28 cellular contexts compared by ENCODE assay signal in the genomic region with DNA sequence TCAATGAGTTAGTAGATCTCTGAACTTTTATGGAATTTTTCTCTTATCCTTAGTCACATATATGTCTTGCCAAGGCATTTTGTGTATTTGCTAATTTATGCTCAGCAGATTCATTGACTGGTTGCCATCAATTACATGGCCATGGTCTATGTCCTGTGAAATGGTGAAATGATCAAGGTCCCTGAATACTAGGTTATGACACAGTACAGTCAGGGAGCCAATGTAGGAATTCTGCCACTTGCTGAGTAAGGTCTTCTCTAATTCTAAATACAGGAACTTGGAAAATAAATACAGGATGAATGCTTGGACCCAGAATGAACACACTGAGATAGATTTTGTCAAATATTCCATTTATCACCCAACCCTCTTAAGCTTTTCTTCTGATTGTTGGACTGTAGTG.
"Had no signal": no experiment of that assay in that cellular context is flagged by ENCODE, and none has a peak within 500 bp of the region (broad histone marks: within the 10 kb centered on the region; RNA-seq: fewer than 3 reads in every experiment).

No MANE protein-coding gene starts in this region.

- H3K36me3 ChIP-seq: suprapubic skin, thyroid gland, tibial artery, transverse colon, upper lobe of left lung, uterus, vagina had no signal

- H3K4me1 Mint-ChIP-seq: stimulated activated effector memory CD8-positive, alpha-beta T cell treated with anti-CD3 and anti-CD28 coated beads, Interleukin-12 subunit alpha, Interleukin-12 subunit beta, amount 100 ng/mL, for 72 hours; stimulated activated memory B cell treated with anti-CD40 and anti-IgM and Interleukin-4, amounts not matched to agents 10 μg/mL and 1 μg/mL and 100 μg/mL, for 72 hours; stimulated activated naive CD8-positive, alpha-beta T cell treated with anti-CD3 and anti-CD28 coated beads, Interleukin-15, amount 100 ng/mL, for 72 hours had no signal

- H3K27ac ChIP-seq: stomach, suprapubic skin, testis, thoracic aorta, thyroid gland, tibial artery, tibial nerve, transverse colon, upper lobe of left lung, upper lobe of right lung, uterus, vagina had no signal

- H3K4me3 ChIP-seq: stomach, suprapubic skin, testis, thoracic aorta, thyroid gland, tibial artery, tibial nerve, transverse colon, upper lobe of left lung, upper lobe of right lung, uterus, vagina had no signal

- H3K4me3 Mint-ChIP-seq: stimulated activated effector memory CD8-positive, alpha-beta T cell treated with anti-CD3 and anti-CD28 coated beads, Interleukin-12 subunit alpha, Interleukin-12 subunit beta, amount 100 ng/mL, for 72 hours; stimulated activated memory B cell treated with anti-CD40 and anti-IgM and Interleukin-4, amounts not matched to agents 10 μg/mL and 1 μg/mL and 100 μg/mL, for 72 hours; stimulated activated naive B cell treated with anti-CD40 and anti-IgM and Interleukin-4, amounts not matched to agents 10 μg/mL and 1 μg/mL and 100 μg/mL, for 72 hours; stimulated activated naive CD8-positive, alpha-beta T cell treated with anti-CD3 and anti-CD28 coated beads, Interleukin-15, amount 100 ng/mL, for 72 hours; stimulated activated naive CD8-positive, alpha-beta T cell treated with anti-CD3 and anti-CD28 coated beads, Interleukin-15, Interleukin-2, amounts not matched to agents 100 ng/mL and 50 ng/mL, for 24 hours; type B pancreatic cell had no signal

- DNase-seq: stimulated activated CD4-positive, alpha-beta T cell treated with anti-CD3 and anti-CD28 coated beads, Interleukin-2, amount 100 ng/mL, for 48 hours; stimulated activated CD4-positive, alpha-beta T cell treated with anti-CD3 and anti-CD28 coated beads, Interleukin-4, amount 100 ng/mL, for 1 hour; stimulated activated CD4-positive, alpha-beta T cell treated with anti-CD3 and anti-CD28 coated beads, Interleukin-4, amount 100 ng/mL, for 24 hours; stimulated activated CD4-positive, alpha-beta T cell treated with anti-CD3 and anti-CD28 coated beads, Interleukin-4, amount 100 ng/mL, for 4 hours; stimulated activated CD8-positive, alpha-beta memory T cell treated with anti-CD3 and anti-CD28 coated beads, Interleukin-4, amount 100 ng/mL, for 48 hours; stimulated activated naive B cell treated with anti-CD40 and anti-IgM and Interleukin-4, amounts not matched to agents 10 μg/mL and 1 μg/mL and 100 μg/mL, for 72 hours; stimulated activated naive CD4-positive, alpha-beta T cell; stimulated activated naive CD4-positive, alpha-beta T cell treated with Interleukin-2 at 50 U/mL for 16 hours; stimulated activated naive CD8-positive, alpha-beta T cell treated with anti-CD3 and anti-CD28 coated beads, Interleukin-15, amount 100 ng/mL, for 72 hours; stimulated activated naive CD8-positive, alpha-beta T cell treated with anti-CD3 and anti-CD28 coated beads, Interleukin-15, Interleukin-2, amounts not matched to agents 100 U/mL and 50 U/mL, for 24 hours; stomach; substantia nigra; testis; thyroid gland; tibial artery; transverse colon; trophoblast cell; upper lobe of left lung; upper lobe of right lung; uterus had no signal

- H3K9me3 Mint-ChIP-seq: stimulated activated effector memory CD8-positive, alpha-beta T cell treated with anti-CD3 and anti-CD28 coated beads, Interleukin-12 subunit alpha, Interleukin-12 subunit beta, amount 100 ng/mL, for 72 hours; stimulated activated memory B cell treated with anti-CD40 and anti-IgM and Interleukin-4, amounts not matched to agents 10 μg/mL and 1 μg/mL and 100 μg/mL, for 72 hours; stimulated activated naive B cell treated with anti-CD40 and anti-IgM and Interleukin-4, amounts not matched to agents 10 μg/mL and 1 μg/mL and 100 μg/mL, for 72 hours; stimulated activated naive CD8-positive, alpha-beta T cell treated with anti-CD3 and anti-CD28 coated beads, Interleukin-15, amount 100 ng/mL, for 72 hours; stimulated activated naive CD8-positive, alpha-beta T cell treated with anti-CD3 and anti-CD28 coated beads, Interleukin-15, Interleukin-2, amounts not matched to agents 100 ng/mL and 50 ng/mL, for 24 hours; type B pancreatic cell had no signal

- H3K9me3 ChIP-seq: stomach, suprapubic skin, testis, thoracic aorta, thyroid gland, tibial artery, tibial nerve, transverse colon, upper lobe of left lung, upper lobe of right lung, uterus, vagina had no signal

- H3K36me3 Mint-ChIP-seq: stimulated activated effector memory CD8-positive, alpha-beta T cell treated with anti-CD3 and anti-CD28 coated beads, Interleukin-12 subunit alpha, Interleukin-12 subunit beta, amount 100 ng/mL, for 72 hours; stimulated activated memory B cell treated with anti-CD40 and anti-IgM and Interleukin-4, amounts not matched to agents 10 μg/mL and 1 μg/mL and 100 μg/mL, for 72 hours; type B pancreatic cell had no signal

- ATAC-seq: stimulated activated effector memory CD8-positive, alpha-beta T cell treated with anti-CD3 and anti-CD28 coated beads, Interleukin-12 subunit alpha, Interleukin-12 subunit beta, amount 100 ng/mL, for 72 hours; stimulated activated memory B cell treated with anti-CD40 and anti-IgM and Interleukin-4, amounts not matched to agents 10 μg/mL and 1 μg/mL and 100 μg/mL, for 72 hours; stimulated activated naive B cell treated with anti-CD40 and anti-IgM and Interleukin-4, amounts not matched to agents 10 μg/mL and 1 μg/mL and 100 μg/mL, for 72 hours; stimulated activated naive CD8-positive, alpha-beta T cell treated with anti-CD3 and anti-CD28 coated beads, Interleukin-15, amount 100 ng/mL, for 72 hours; stimulated activated naive CD8-positive, alpha-beta T cell treated with anti-CD3 and anti-CD28 coated beads, Interleukin-15, Interleukin-2, amounts not matched to agents 100 U/mL and 50 U/mL, for 24 hours; upper lobe of right lung had no signal

- H3K4me1 ChIP-seq: stomach, suprapubic skin, testis, thyroid gland, tibial artery, transverse colon, upper lobe of left lung, upper lobe of right lung, uterus, vagina had no signal

- H3K27me3 ChIP-seq: stomach, suprapubic skin, testis, thyroid gland, tibial artery, tibial nerve, transverse colon, upper lobe of left lung, upper lobe of right lung, uterus, vagina had no signal

- H3K27me3 Mint-ChIP-seq: stimulated activated memory B cell treated with anti-CD40 and anti-IgM and Interleukin-4, amounts not matched to agents 10 μg/mL and 1 μg/mL and 100 μg/mL, for 72 hours; stimulated activated naive B cell treated with anti-CD40 and anti-IgM and Interleukin-4, amounts not matched to agents 10 μg/mL and 1 μg/mL and 100 μg/mL, for 72 hours; stimulated activated naive CD8-positive, alpha-beta T cell treated with anti-CD3 and anti-CD28 coated beads, Interleukin-15, amount 100 ng/mL, for 72 hours; stimulated activated naive CD8-positive, alpha-beta T cell treated with anti-CD3 and anti-CD28 coated beads, Interleukin-15, Interleukin-2, amounts not matched to agents 100 ng/mL and 50 ng/mL, for 24 hours had no signal

- H3K27ac Mint-ChIP-seq: stimulated activated effector memory CD8-positive, alpha-beta T cell treated with anti-CD3 and anti-CD28 coated beads, Interleukin-12 subunit alpha, Interleukin-12 subunit beta, amount 100 ng/mL, for 72 hours; stimulated activated memory B cell treated with anti-CD40 and anti-IgM and Interleukin-4, amounts not matched to agents 10 μg/mL and 1 μg/mL and 100 μg/mL, for 72 hours; stimulated activated naive B cell treated with anti-CD40 and anti-IgM and Interleukin-4, amounts not matched to agents 10 μg/mL and 1 μg/mL and 100 μg/mL, for 72 hours; stimulated activated naive CD8-positive, alpha-beta T cell treated with anti-CD3 and anti-CD28 coated beads, Interleukin-15, amount 100 ng/mL, for 72 hours; stimulated activated naive CD8-positive, alpha-beta T cell treated with anti-CD3 and anti-CD28 coated beads, Interleukin-15, Interleukin-2, amounts not matched to agents 100 ng/mL and 50 ng/mL, for 24 hours; type B pancreatic cell had no signal
